In the genomic region with DNA sequence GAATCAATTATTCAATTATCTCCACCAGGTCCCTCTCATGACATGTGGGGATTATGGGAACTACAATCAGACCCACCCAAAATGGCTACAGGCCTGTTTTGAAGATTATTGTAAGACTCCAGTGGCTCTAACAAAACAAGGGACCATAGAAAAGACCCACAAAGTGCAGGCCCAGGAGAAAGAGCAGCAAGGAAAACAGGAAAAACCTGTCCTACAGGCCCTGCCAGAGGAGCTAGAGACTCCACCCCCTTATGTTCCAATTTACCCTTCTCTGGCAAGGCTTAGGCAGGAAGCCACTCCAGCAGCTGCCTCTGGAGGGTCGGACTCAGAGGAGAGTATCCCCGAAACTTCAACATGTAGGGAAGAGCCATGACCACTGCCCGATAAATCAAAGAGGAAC, we compare ENCODE assay signal across 22 cellular contexts.
DNase-seq lines count a peak whose midpoint lies in the region; ATAC-seq, FAIRE-seq and TF ChIP-seq lines count a peak whose summit lies in the region.
"Had no signal": no experiment of that assay in that cellular context is flagged by ENCODE, and none has a peak within 500 bp of the region (broad histone marks: within the 10 kb centered on the region; RNA-seq: fewer than 3 reads in every experiment).

No MANE protein-coding gene starts in this region.

- H3T11ph ChIP-seq in H9 (ENCODE audit: low read length): no peak overlapping the region

- H3K36me3 Mint-ChIP-seq in H9 (ENCODE audit: insufficient read depth in 1 of 3, low read depth in 3 of 3): peaks cover 18 to 20% (median 20%) of the 10 kb centered on the region in 3 experiments; a peak in 6 of 7 replicates
- H3K36me3 Mint-ChIP-seq in T-cell: peaks cover 2% of the 10 kb centered on the region
- H3K36me3 Mint-ChIP-seq: stimulated activated effector memory CD8-positive, alpha-beta T cell treated with anti-CD3 and anti-CD28 coated beads, Interleukin-12 subunit alpha, Interleukin-12 subunit beta, amount 100 ng/mL, for 72 hours had no signal

- no peaks in the 10 kb centered on the region for H3K79me2 ChIP-seq in H9 (ENCODE audit: insufficient read depth, low read length)

- no peak overlapping the region for H2AFZ ChIP-seq in H9 (ENCODE audit: low read length)

- no peak overlapping the region for H3K9ac ChIP-seq in H9 (ENCODE audit: extremely low read depth, insufficient read length, low read length)
- H3K9ac ChIP-seq: BLaER1 had no signal

- H2BK5ac ChIP-seq in H9 (ENCODE audit: insufficient read length, low read length): no peak overlapping the region

- no peak overlapping the region for H3K4me3 ChIP-seq in small intestine (ENCODE audit: low read depth in 1 of 2, low read length in 2 of 2)
- H3K4me3 ChIP-seq: BLaER1 had no signal

- H3K18ac ChIP-seq in H9 (ENCODE audit: insufficient read length, low read depth, low read length): no peak overlapping the region

- DNase-seq in H9 (peak; percentile 75), NCI-H345 treated with DMSO at 0.1 percent for 48 hours (lab: John Stamatoyannopoulos, UW; ENCODE audit: unreplicated experiment) (peak; percentile 15), small intestine (peak; percentile 34), pons (ENCODE audit: low spot score) (no peak), midbrain (lab: John Stamatoyannopoulos, UW) (no peak), T-cell (no peak)
- DNase-seq: activated CD4-positive, alpha-beta T cell treated with anti-CD3 and anti-CD28 coated beads for 48 hours; activated CD8-positive, alpha-beta memory T cell treated with anti-CD3 and anti-CD28 coated beads, Interleukin-2, amount 50 U/mL, for 48 hours; amygdala; DND-41; HFFc6; NCI-H1694 treated with DMSO at 0.1 percent for 48 hours; NCI-H524 treated with DMSO at 0.1 percent for 48 hours; stimulated activated CD4-positive, alpha-beta T cell treated with anti-CD3 and anti-CD28 coated beads, Interleukin-12 subunit alpha, Interleukin-12 subunit beta, amount 100 ng/mL, for 4 hours had no signal

- H3K14ac ChIP-seq in H9 (ENCODE audit: insufficient read depth, low read length): no peak overlapping the region

- no peak overlapping the region for H4K91ac ChIP-seq in H9 (ENCODE audit: insufficient read length, low read depth, low read length)

- H3K27ac ChIP-seq in H9 (ENCODE audit: insufficient read length, low read depth, low read length) (no peak overlapping the region), small intestine (ENCODE audit: low read depth in 1 of 2, low read length in 1 of 2) (no peak overlapping the region)
- H3K27ac ChIP-seq: BLaER1 had no signal

- peaks cover 9 to 13% of the 10 kb centered on the region in 2 experiments; a peak in 2 of 4 replicates for H3K4me1 Mint-ChIP-seq in H9
- H3K4me1 Mint-ChIP-seq in T-cell: peaks cover 0 to 14% (median 2%) of the 10 kb centered on the region in 3 donors
- H3K4me1 Mint-ChIP-seq: nephron had no signal

- no peak overlapping the region for H3K4me3 Mint-ChIP-seq in H9
- no peak overlapping the region for H3K4me3 Mint-ChIP-seq in T-cell
- H3K4me3 Mint-ChIP-seq: HFFc6; nephron; stimulated activated effector memory CD8-positive, alpha-beta T cell treated with anti-CD3 and anti-CD28 coated beads, Interleukin-12 subunit alpha, Interleukin-12 subunit beta, amount 100 ng/mL, for 72 hours had no signal

- H3K27ac Mint-ChIP-seq in H9 (no peak overlapping the region), T-cell (no peak overlapping the region)
- H3K27ac Mint-ChIP-seq: HFFc6; nephron; stimulated activated effector memory CD8-positive, alpha-beta T cell treated with anti-CD3 and anti-CD28 coated beads, Interleukin-12 subunit alpha, Interleukin-12 subunit beta, amount 100 ng/mL, for 72 hours had no signal

- CTCF ChIA-PET in T-cell (lab: Charles Lee): no interaction called here

- no peak overlapping the region for H3K23ac ChIP-seq in H9 (ENCODE audit: insufficient read length, low read depth, low read length)

- no peak overlapping the region for H3K4ac ChIP-seq in H9 (ENCODE audit: low read depth, low read length)

- no peak overlapping the region for H4K8ac ChIP-seq in H9 (replicated peaks; ENCODE audit: insufficient read length, low read depth, low read length)

- no peak overlapping the region for H2BK20ac ChIP-seq in H9 (ENCODE audit: low read depth, low read length, poor library complexity, severe bottlenecking)

- peak overlapping the region; percentile 6 for H3K4me2 ChIP-seq in H9 (ENCODE audit: insufficient read depth, insufficient read length, low read length)
- H3K4me2 ChIP-seq: BLaER1 had no signal

- H3K36me3 ChIP-seq in small intestine (ENCODE audit: control insufficient read depth in 2 of 2, insufficient read depth in 2 of 2, low read length in 2 of 2): no peaks in the 10 kb centered on the region

- no peaks in the 10 kb centered on the region for H3K23me2 ChIP-seq in H9 (ENCODE audit: insufficient read length, low read depth, low read length, poor library complexity, severe bottlenecking)

- H3K27me3 ChIP-seq in H9 (ENCODE audit: insufficient read depth, low read length) (no peaks in the 10 kb centered on the region), small intestine (ENCODE audit: control insufficient read depth in 2 of 2, insufficient read depth in 2 of 2, low read length in 2 of 2) (no peaks in the 10 kb centered on the region)
- H3K27me3 ChIP-seq: BLaER1 had no signal

- H3K27me3 Mint-ChIP-seq in H9 (ENCODE audit: low read depth): peaks cover 4% of the 10 kb centered on the region; the same call in 1 of the 2 replicates
- no peaks in the 10 kb centered on the region for H3K27me3 Mint-ChIP-seq in T-cell

- POLR2A ChIA-PET in T-cell (lab: Charles Lee): no interaction called here

- H2AK5ac ChIP-seq in H9 (ENCODE audit: insufficient read length, low read length): no peak overlapping the region

- H2BK15ac ChIP-seq in H9 (ENCODE audit: low read depth, low read length): no peak overlapping the region

- H4K5ac ChIP-seq in H9 (ENCODE audit: insufficient read length, low read depth, low read length): no peak overlapping the region

- no peaks in the 10 kb centered on the region; the same call in 1 of the 2 replicates for H3K4me1 ChIP-seq in H9 (ENCODE audit: insufficient read depth, low read length)
- H3K4me1 ChIP-seq in small intestine (ENCODE audit: control insufficient read depth in 2 of 2, insufficient read depth in 1 of 2, low read depth in 1 of 2, low read length in 1 of 2): no peaks in the 10 kb centered on the region
- H3K4me1 ChIP-seq: BLaER1 had no signal

- TF ChIP-seq CTCF in H9 (conservative IDR thresholded peaks at IDR 0.05): no peak

- H4K20me1 ChIP-seq in H9 (ENCODE audit: control insufficient read depth, insufficient read depth, insufficient read length): no peaks in the 10 kb centered on the region
- H4K20me1 ChIP-seq: BLaER1 had no signal

- no peaks in the 10 kb centered on the region for H3K79me1 ChIP-seq in H9 (ENCODE audit: insufficient read depth, low read depth, low read length, poor library complexity, severe bottlenecking)

- no peak overlapping the region for H3K56ac ChIP-seq in H9 (ENCODE audit: insufficient read length, low read depth, low read length)

- H3K9me3 Mint-ChIP-seq in H9 (peaks cover 70 to 77% of the 10 kb centered on the region in 2 experiments), T-cell (no peaks in the 10 kb centered on the region)
- H3K9me3 Mint-ChIP-seq: stimulated activated effector memory CD8-positive, alpha-beta T cell treated with anti-CD3 and anti-CD28 coated beads, Interleukin-12 subunit alpha, Interleukin-12 subunit beta, amount 100 ng/mL, for 72 hours had no signal

- H2BK12ac ChIP-seq in H9 (ENCODE audit: insufficient read length, low read depth, low read length): no peak overlapping the region

- WGBS in H9 (ENCODE audit: extremely low coverage, insufficient read length, low lambda C conversion rate): no CpG with 5 or more reads among the region's 3 CpGs
- 75 to 94% (median 93%) methylated on average over 3 of the region's 3 CpGs for WGBS in small intestine, 3 donors

- no peak for FAIRE-seq in small intestine (lab: Jason Lieb, UNC)
- FAIRE-seq: endometrium, frontal cortex, GM19239, TTC549 had no signal

- peak; percentile 80 for ATAC-seq in esophagus mucosa
- no peak for ATAC-seq in T-cell (replicated peaks in 1 of 4)
- ATAC-seq: stimulated activated effector memory CD8-positive, alpha-beta T cell treated with anti-CD3 and anti-CD28 coated beads, Interleukin-12 subunit alpha, Interleukin-12 subunit beta, amount 100 ng/mL, for 72 hours had no signal

- H3K9me3 ChIP-seq in H9 (ENCODE audit: control insufficient read depth, low read depth, low read length) (no peaks in the 10 kb centered on the region), small intestine (ENCODE audit: control insufficient read depth, low read depth) (no peaks in the 10 kb centered on the region)

- no peak overlapping the region for H2BK120ac ChIP-seq in H9 (ENCODE audit: low read depth, low read length, poor library complexity, severe bottlenecking)

Comparison
In these comparisons a context has a peak if more than half of its experiments do, and no peak if none do; other contexts are left out.
1. DNase-seq: peak in H9 (single experiment), NCI-H345 treated with DMSO at 0.1 percent for 48 hours (single experiment) and small intestine (single experiment); none in pons (single experiment), midbrain (single experiment) and T-cell (0 of 34).